22 cellular contexts compared by ENCODE assay signal in the genomic region with DNA sequence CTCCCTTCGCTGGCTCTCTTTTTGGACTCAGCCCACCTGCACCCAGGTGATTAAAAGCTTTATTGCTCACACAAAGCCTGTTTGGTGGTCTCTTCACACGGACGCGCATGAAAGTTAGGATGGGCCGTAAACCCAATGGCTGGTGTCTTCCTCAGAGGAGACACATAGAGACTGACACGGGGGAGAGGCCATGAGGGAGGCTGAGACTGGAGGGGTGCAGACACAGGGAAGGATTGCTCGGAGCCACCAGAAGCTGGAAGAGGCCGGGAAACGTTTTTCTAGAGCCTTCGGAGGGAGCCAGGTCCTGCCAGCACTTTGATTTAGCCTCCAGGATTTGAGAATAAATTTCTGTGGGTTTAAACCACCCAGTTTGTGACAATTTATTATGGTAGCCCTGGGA.
DNase-seq lines count a peak whose midpoint lies in the region; ATAC-seq and TF ChIP-seq lines count a peak whose summit lies in the region.
"Had no signal": no experiment of that assay in that cellular context is flagged by ENCODE, and none has a peak within 500 bp of the region (broad histone marks: within the 10 kb centered on the region; RNA-seq: fewer than 3 reads in every experiment).

No MANE protein-coding gene starts in this region.

- TF ChIP-seq CTCF in endodermal cell (conservative IDR thresholded peaks at IDR 0.05) (no peak), coronary artery (IDR thresholded peaks at IDR 0.05) (no peak)

- H3K27me3 ChIP-seq in HUES6 (ENCODE audit: control insufficient read depth, insufficient read depth, low read length), result no peaks in the 10 kb centered on the region
- H3K27me3 ChIP-seq in endodermal cell (ENCODE audit: control insufficient read depth, insufficient read depth, low read length, poor library complexity, severe bottlenecking), result no peaks in the 10 kb centered on the region
- H3K27me3 ChIP-seq in mesendoderm (ENCODE audit: insufficient read depth, low read length, poor library complexity), result no peaks in the 10 kb centered on the region
- H3K27me3 ChIP-seq: BE2C had no signal

- WGBS in endodermal cell (ENCODE audit: insufficient coverage in 1 of 2, insufficient read length in 1 of 2), 2 experiments, result 76 to 80% methylated on average over 4 to 10 of the region's 10 CpGs
- WGBS in mesendoderm (ENCODE audit: extremely low coverage, insufficient coverage, low lambda C conversion rate), result no CpG with 5 or more reads among the region's 10 CpGs

- no peaks in the 10 kb centered on the region for H3K79me2 ChIP-seq in mesendoderm (ENCODE audit: control insufficient read depth, insufficient read depth, low read length)

- H2BK5ac ChIP-seq in mesendoderm (ENCODE audit: low read length), result no peak overlapping the region

- DNase-seq in endodermal cell, result no peak
- DNase-seq in mesendoderm, result peak; percentile 23
- DNase-seq in coronary artery (ENCODE audit: low spot score), result no peak
- DNase-seq in NK-92 treated with Interleukin-12 subunit alpha and Interleukin-12 subunit beta, amount 100 ng/mL, for 24 hours (lab: John Stamatoyannopoulos, UW), result no peak
- DNase-seq in SK-N-DZ (ENCODE audit: low spot score), result no peak
- DNase-seq: ACHN; BE2C; C1 segment of cervical spinal cord; CD4-positive, CD25-positive, alpha-beta regulatory T cell; CD8-positive, alpha-beta memory T cell; COR-L47; DMS 273 treated with DMSO at 0.1 percent for 48 hours; DMS53; DND-41; EL; GM23248; KBM-7 had no signal

- no peaks in the 10 kb centered on the region for H3K27me3 Mint-ChIP-seq in endodermal cell (ENCODE audit: insufficient read depth)
- H3K27me3 Mint-ChIP-seq: CD4-positive, CD25-positive, alpha-beta regulatory T cell had no signal

- peaks cover 28% of the 10 kb centered on the region; the same call in 1 of the 2 replicates for H3K36me3 ChIP-seq in HUES6 (ENCODE audit: control insufficient read depth, insufficient read depth, low read length)
- no peaks in the 10 kb centered on the region for H3K36me3 ChIP-seq in endodermal cell (ENCODE audit: control insufficient read depth, insufficient read depth, low read length)
- no peaks in the 10 kb centered on the region for H3K36me3 ChIP-seq in mesendoderm (ENCODE audit: control insufficient read depth, insufficient read depth, low read length)
- H3K36me3 ChIP-seq: BE2C had no signal

- peak overlapping the region; percentile 40 for H3K27ac Mint-ChIP-seq in endodermal cell
- H3K27ac Mint-ChIP-seq: CD4-positive, CD25-positive, alpha-beta regulatory T cell; CD8-positive, alpha-beta memory T cell; IgD-negative memory B cell had no signal

- H3K9me3 ChIP-seq in HUES6 (ENCODE audit: control insufficient read depth, insufficient read depth, low read depth, low read length) (no peaks in the 10 kb centered on the region), endodermal cell (ENCODE audit: control insufficient read depth, low read length) (no peaks in the 10 kb centered on the region)
- H3K9me3 ChIP-seq: BE2C had no signal

- no peak overlapping the region for H2BK15ac ChIP-seq in mesendoderm (replicated peaks; ENCODE audit: low read depth)

- H3K9ac ChIP-seq in HUES6 (ENCODE audit: low read length) (peak overlapping the region; percentile 31), endodermal cell (ENCODE audit: extremely low read depth, low read length, poor library complexity, severe bottlenecking) (no peak overlapping the region), mesendoderm (ENCODE audit: low read length) (no peak overlapping the region)
- H3K9ac ChIP-seq: GM23248 had no signal

- peak overlapping the region; percentile 11 for H3K18ac ChIP-seq in mesendoderm (ENCODE audit: low read length)

- H3K27ac ChIP-seq in HUES6 (ENCODE audit: low read depth, low read length) (peak overlapping the region; percentile 77), endodermal cell (ENCODE audit: low read depth, low read length) (no peak overlapping the region), mesendoderm (ENCODE audit: low read depth, low read length) (peak overlapping the region; percentile 62), coronary artery (no peak overlapping the region)
- H3K27ac ChIP-seq: GM23248 had no signal

- H2AK5ac ChIP-seq in mesendoderm (ENCODE audit: low read length), result no peak overlapping the region

- H3K36me3 Mint-ChIP-seq in endodermal cell (ENCODE audit: low read depth), result no peaks in the 10 kb centered on the region
- H3K36me3 Mint-ChIP-seq: CD4-positive, CD25-positive, alpha-beta regulatory T cell; CD8-positive, alpha-beta memory T cell; IgD-negative memory B cell had no signal

- H3K23ac ChIP-seq in mesendoderm (ENCODE audit: low read length), result no peak overlapping the region

- H2BK120ac ChIP-seq in mesendoderm (ENCODE audit: low read depth, low read length), result no peak overlapping the region

- no peak overlapping the region for H3K4ac ChIP-seq in mesendoderm (ENCODE audit: low read depth, low read length)

- H3K9me3 Mint-ChIP-seq in endodermal cell, result no peaks in the 10 kb centered on the region
- H3K9me3 Mint-ChIP-seq: CD8-positive, alpha-beta memory T cell; IgD-negative memory B cell had no signal

- peaks cover 40% of the 10 kb centered on the region for H3K4me1 Mint-ChIP-seq in endodermal cell
- H3K4me1 Mint-ChIP-seq: CD4-positive, CD25-positive, alpha-beta regulatory T cell; CD8-positive, alpha-beta memory T cell; IgD-negative memory B cell had no signal

- no peak for ATAC-seq in GM21576 (IDR thresholded peaks at IDR 0.05; ENCODE audit: unreplicated experiment)
- ATAC-seq: GM12878, HepG2 had no signal

- H4K8ac ChIP-seq in mesendoderm (ENCODE audit: low read depth, low read length), result no peak overlapping the region

- H3K4me3 ChIP-seq in HUES6 (ENCODE audit: low read depth, low read length) (peak overlapping the region; percentile 16; the same call in 1 of the 2 replicates), endodermal cell (ENCODE audit: low read length) (no peak overlapping the region), mesendoderm (ENCODE audit: low read length) (no peak overlapping the region), coronary artery (no peak overlapping the region)
- H3K4me3 ChIP-seq: GM12878, GM23248 had no signal

- no peaks in the 10 kb centered on the region for H3K79me1 ChIP-seq in mesendoderm (ENCODE audit: low read length)

- no peak overlapping the region for H3K4me2 ChIP-seq in mesendoderm (ENCODE audit: low read length)

- H3K56ac ChIP-seq in mesendoderm (ENCODE audit: low read length), result peak overlapping the region; percentile 67

- H4K5ac ChIP-seq in mesendoderm (ENCODE audit: low read length), result no peak overlapping the region

- no peak overlapping the region for H3K4me3 Mint-ChIP-seq in endodermal cell
- H3K4me3 Mint-ChIP-seq: CD4-positive, CD25-positive, alpha-beta regulatory T cell; IgD-negative memory B cell had no signal

- peaks cover 11% of the 10 kb centered on the region for H3K4me1 ChIP-seq in HUES6 (ENCODE audit: control insufficient read depth, insufficient read depth, low read length)
- no peaks in the 10 kb centered on the region for H3K4me1 ChIP-seq in endodermal cell (ENCODE audit: control insufficient read depth, insufficient read depth, low read length)
- H3K4me1 ChIP-seq in mesendoderm (ENCODE audit: control insufficient read depth, low read depth, low read length), result no peaks in the 10 kb centered on the region
- H3K4me1 ChIP-seq: BE2C had no signal

Comparison
In these comparisons a context has a peak if more than half of its experiments do, and no peak if none do; other contexts are left out.
1. H3K27ac ChIP-seq: peak in HUES6 (single experiment) and mesendoderm (single experiment); none in endodermal cell (single experiment) and coronary artery (0 of 2).